ENCODE assay signal across 1 cellular context in genomic region chr2:15177103-15177502, GRCh38.
TF ChIP-seq lines count a peak whose summit lies in the region.

No MANE protein-coding gene starts in this region.

TF ChIP-seq in GM12878, 131 proteins besides CTCF, POLR2A, EP300 and RAD21 (continued from another document and continues in another):
- TF ChIP-seq, protein P1, sequence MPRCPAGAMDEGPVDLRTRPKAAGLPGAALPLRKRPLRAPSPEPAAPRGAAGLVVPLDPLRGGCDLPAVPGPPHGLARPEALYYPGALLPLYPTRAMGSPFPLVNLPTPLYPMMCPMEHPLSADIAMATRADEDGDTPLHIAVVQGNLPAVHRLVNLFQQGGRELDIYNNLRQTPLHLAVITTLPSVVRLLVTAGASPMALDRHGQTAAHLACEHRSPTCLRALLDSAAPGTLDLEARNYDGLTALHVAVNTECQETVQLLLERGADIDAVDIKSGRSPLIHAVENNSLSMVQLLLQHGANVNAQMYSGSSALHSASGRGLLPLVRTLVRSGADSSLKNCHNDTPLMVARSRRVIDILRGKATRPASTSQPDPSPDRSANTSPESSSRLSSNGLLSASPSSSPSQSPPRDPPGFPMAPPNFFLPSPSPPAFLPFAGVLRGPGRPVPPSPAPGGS (IDR thresholded peaks at IDR 0.05; ENCODE audit: borderline replicate concordance, insufficient read depth, low read depth, low read length, poor library complexity, severe bottlenecking), result peak; percentile 91
- TF ChIP-seq NFYA (IDR thresholded peaks at IDR 0.05; ENCODE audit: borderline replicate concordance, low read depth, low read length) (no peak), CBFB (IDR thresholded peaks at IDR 0.05; ENCODE audit: low read depth) (peak; percentile 95), LARP7 (IDR thresholded peaks at IDR 0.05) (no peak), BMI1 (IDR thresholded peaks at IDR 0.05; ENCODE audit: borderline replicate concordance) (peak; percentile 79), ZNF217 (IDR thresholded peaks at IDR 0.05) (peak; percentile 91), HDAC2 (IDR thresholded peaks at IDR 0.05) (no peak), ZNF24 (IDR thresholded peaks at IDR 0.05) (no peak; the same call in 1 of the 2 replicates), MTA3 (IDR thresholded peaks at IDR 0.05; ENCODE audit: borderline replicate concordance, low read length) (peak; percentile 98; the same call in 1 of the 2 replicates), POLR2AphosphoS5 (IDR thresholded peaks at IDR 0.05; ENCODE audit: low read length) (no peak), MYC (IDR thresholded peaks at IDR 0.05; ENCODE audit: insufficient read depth, insufficient read length, insufficient replicate concordance, low read length, severe bottlenecking) (no peak), FOXK2 (IDR thresholded peaks at IDR 0.05) (no peak), KLF5 (IDR thresholded peaks at IDR 0.05; ENCODE audit: partially characterized antibody) (no peak), KAT2A (conservative IDR thresholded peaks at IDR 0.05; ENCODE audit: control insufficient read depth, low read depth, low read length) (no peak), WRNIP1 (IDR thresholded peaks at IDR 0.05; ENCODE audit: borderline replicate concordance, low read depth, low read length) (no peak), SP1 (IDR thresholded peaks at IDR 0.05; ENCODE audit: low read depth, low read length) (peak; percentile 48), E2F8 (IDR thresholded peaks at IDR 0.05; ENCODE audit: low read depth, partially characterized antibody) (no peak), SREBF1 (IDR thresholded peaks at IDR 0.05; ENCODE audit: low read length) (no peak), RBBP5 (conservative IDR thresholded peaks at IDR 0.05) (no peak), EGR1 (IDR thresholded peaks at IDR 0.05; ENCODE audit: borderline replicate concordance in 1 of 2, low read depth in 2 of 2, low read length in 2 of 2) (no peak), PAX8 (IDR thresholded peaks at IDR 0.05) (no peak), ZZZ3 (IDR thresholded peaks at IDR 0.05; ENCODE audit: control insufficient read depth, insufficient read length, low read depth) (no peak), FOS (IDR thresholded peaks at IDR 0.05; ENCODE audit: borderline replicate concordance, extremely low read depth, insufficient read length) (no peak), NFXL1 (IDR thresholded peaks at IDR 0.05; ENCODE audit: borderline replicate concordance) (no peak), CHD1 (IDR thresholded peaks at IDR 0.05; ENCODE audit: low read depth, low read length) (no peak), IKZF1 (conservative IDR thresholded peaks at IDR 0.05) (peak; percentile 85), TCF12 (IDR thresholded peaks at IDR 0.05; ENCODE audit: low read depth, low read length) (0 out of 2 replicates have a peak, but pooled peaks have one; percentile 47), IRF4 (IDR thresholded peaks at IDR 0.05; ENCODE audit: low read depth, low read length) (peak; percentile 91), NR2F1 (conservative IDR thresholded peaks at IDR 0.05) (peak; percentile 81), DPF2 (IDR thresholded peaks at IDR 0.05) (peak; percentile 98), EZH2 (IDR thresholded peaks at IDR 0.05; ENCODE audit: borderline replicate concordance, control insufficient read depth, low read depth, low read length) (no peak), RAD51 (IDR thresholded peaks at IDR 0.05) (no peak), JUND (IDR thresholded peaks at IDR 0.05; ENCODE audit: low read depth, low read length) (0 out of 2 replicates have a peak, but pooled peaks have one; percentile 29), IKZF2 (IDR thresholded peaks at IDR 0.05) (peak; percentile 86 to 96), HDGF (IDR thresholded peaks at IDR 0.05) (no peak)
- TF ChIP-seq, protein P2, sequence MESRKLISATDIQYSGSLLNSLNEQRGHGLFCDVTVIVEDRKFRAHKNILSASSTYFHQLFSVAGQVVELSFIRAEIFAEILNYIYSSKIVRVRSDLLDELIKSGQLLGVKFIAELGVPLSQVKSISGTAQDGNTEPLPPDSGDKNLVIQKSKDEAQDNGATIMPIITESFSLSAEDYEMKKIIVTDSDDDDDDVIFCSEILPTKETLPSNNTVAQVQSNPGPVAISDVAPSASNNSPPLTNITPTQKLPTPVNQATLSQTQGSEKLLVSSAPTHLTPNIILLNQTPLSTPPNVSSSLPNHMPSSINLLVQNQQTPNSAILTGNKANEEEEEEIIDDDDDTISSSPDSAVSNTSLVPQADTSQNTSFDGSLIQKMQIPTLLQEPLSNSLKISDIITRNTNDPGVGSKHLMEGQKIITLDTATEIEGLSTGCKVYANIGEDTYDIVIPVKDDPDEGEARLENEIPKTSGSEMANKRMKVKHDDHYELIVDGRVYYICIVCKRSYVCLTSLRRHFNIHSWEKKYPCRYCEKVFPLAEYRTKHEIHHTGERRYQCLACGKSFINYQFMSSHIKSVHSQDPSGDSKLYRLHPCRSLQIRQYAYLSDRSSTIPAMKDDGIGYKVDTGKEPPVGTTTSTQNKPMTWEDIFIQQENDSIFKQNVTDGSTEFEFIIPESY (IDR thresholded peaks at IDR 0.05), result no peak
- TF ChIP-seq, protein P3, sequence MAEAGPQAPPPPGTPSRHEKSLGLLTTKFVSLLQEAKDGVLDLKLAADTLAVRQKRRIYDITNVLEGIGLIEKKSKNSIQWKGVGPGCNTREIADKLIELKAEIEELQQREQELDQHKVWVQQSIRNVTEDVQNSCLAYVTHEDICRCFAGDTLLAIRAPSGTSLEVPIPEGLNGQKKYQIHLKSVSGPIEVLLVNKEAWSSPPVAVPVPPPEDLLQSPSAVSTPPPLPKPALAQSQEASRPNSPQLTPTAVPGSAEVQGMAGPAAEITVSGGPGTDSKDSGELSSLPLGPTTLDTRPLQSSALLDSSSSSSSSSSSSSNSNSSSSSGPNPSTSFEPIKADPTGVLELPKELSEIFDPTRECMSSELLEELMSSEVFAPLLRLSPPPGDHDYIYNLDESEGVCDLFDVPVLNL (IDR thresholded peaks at IDR 0.05; ENCODE audit: low read depth, low read length), result no peak
- TF ChIP-seq, protein P4, sequence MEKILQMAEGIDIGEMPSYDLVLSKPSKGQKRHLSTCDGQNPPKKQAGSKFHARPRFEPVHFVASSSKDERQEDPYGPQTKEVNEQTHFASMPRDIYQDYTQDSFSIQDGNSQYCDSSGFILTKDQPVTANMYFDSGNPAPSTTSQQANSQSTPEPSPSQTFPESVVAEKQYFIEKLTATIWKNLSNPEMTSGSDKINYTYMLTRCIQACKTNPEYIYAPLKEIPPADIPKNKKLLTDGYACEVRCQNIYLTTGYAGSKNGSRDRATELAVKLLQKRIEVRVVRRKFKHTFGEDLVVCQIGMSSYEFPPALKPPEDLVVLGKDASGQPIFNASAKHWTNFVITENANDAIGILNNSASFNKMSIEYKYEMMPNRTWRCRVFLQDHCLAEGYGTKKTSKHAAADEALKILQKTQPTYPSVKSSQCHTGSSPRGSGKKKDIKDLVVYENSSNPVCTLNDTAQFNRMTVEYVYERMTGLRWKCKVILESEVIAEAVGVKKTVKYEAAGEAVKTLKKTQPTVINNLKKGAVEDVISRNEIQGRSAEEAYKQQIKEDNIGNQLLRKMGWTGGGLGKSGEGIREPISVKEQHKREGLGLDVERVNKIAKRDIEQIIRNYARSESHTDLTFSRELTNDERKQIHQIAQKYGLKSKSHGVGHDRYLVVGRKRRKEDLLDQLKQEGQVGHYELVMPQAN (conservative IDR thresholded peaks at IDR 0.05), result no peak
- TF ChIP-seq, protein P5, sequence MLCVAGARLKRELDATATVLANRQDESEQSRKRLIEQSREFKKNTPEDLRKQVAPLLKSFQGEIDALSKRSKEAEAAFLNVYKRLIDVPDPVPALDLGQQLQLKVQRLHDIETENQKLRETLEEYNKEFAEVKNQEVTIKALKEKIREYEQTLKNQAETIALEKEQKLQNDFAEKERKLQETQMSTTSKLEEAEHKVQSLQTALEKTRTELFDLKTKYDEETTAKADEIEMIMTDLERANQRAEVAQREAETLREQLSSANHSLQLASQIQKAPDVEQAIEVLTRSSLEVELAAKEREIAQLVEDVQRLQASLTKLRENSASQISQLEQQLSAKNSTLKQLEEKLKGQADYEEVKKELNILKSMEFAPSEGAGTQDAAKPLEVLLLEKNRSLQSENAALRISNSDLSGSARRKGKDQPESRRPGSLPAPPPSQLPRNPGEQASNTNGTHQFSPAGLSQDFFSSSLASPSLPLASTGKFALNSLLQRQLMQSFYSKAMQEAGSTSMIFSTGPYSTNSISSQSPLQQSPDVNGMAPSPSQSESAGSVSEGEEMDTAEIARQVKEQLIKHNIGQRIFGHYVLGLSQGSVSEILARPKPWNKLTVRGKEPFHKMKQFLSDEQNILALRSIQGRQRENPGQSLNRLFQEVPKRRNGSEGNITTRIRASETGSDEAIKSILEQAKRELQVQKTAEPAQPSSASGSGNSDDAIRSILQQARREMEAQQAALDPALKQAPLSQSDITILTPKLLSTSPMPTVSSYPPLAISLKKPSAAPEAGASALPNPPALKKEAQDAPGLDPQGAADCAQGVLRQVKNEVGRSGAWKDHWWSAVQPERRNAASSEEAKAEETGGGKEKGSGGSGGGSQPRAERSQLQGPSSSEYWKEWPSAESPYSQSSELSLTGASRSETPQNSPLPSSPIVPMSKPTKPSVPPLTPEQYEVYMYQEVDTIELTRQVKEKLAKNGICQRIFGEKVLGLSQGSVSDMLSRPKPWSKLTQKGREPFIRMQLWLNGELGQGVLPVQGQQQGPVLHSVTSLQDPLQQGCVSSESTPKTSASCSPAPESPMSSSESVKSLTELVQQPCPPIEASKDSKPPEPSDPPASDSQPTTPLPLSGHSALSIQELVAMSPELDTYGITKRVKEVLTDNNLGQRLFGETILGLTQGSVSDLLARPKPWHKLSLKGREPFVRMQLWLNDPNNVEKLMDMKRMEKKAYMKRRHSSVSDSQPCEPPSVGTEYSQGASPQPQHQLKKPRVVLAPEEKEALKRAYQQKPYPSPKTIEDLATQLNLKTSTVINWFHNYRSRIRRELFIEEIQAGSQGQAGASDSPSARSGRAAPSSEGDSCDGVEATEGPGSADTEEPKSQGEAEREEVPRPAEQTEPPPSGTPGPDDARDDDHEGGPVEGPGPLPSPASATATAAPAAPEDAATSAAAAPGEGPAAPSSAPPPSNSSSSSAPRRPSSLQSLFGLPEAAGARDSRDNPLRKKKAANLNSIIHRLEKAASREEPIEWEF (IDR thresholded peaks at IDR 0.05; ENCODE audit: insufficient replicate concordance, low read depth, low read length), result no peak
- TF ChIP-seq, protein P6, sequence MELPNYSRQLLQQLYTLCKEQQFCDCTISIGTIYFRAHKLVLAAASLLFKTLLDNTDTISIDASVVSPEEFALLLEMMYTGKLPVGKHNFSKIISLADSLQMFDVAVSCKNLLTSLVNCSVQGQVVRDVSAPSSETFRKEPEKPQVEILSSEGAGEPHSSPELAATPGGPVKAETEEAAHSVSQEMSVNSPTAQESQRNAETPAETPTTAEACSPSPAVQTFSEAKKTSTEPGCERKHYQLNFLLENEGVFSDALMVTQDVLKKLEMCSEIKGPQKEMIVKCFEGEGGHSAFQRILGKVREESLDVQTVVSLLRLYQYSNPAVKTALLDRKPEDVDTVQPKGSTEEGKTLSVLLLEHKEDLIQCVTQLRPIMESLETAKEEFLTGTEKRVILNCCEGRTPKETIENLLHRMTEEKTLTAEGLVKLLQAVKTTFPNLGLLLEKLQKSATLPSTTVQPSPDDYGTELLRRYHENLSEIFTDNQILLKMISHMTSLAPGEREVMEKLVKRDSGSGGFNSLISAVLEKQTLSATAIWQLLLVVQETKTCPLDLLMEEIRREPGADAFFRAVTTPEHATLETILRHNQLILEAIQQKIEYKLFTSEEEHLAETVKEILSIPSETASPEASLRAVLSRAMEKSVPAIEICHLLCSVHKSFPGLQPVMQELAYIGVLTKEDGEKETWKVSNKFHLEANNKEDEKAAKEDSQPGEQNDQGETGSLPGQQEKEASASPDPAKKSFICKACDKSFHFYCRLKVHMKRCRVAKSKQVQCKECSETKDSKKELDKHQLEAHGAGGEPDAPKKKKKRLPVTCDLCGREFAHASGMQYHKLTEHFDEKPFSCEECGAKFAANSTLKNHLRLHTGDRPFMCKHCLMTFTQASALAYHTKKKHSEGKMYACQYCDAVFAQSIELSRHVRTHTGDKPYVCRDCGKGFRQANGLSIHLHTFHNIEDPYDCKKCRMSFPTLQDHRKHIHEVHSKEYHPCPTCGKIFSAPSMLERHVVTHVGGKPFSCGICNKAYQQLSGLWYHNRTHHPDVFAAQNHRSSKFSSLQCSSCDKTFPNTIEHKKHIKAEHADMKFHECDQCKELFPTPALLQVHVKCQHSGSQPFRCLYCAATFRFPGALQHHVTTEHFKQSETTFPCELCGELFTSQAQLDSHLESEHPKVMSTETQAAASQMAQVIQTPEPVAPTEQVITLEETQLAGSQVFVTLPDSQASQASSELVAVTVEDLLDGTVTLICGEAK (IDR thresholded peaks at IDR 0.05; ENCODE audit: borderline replicate concordance), result no peak
- TF ChIP-seq, protein P7, sequence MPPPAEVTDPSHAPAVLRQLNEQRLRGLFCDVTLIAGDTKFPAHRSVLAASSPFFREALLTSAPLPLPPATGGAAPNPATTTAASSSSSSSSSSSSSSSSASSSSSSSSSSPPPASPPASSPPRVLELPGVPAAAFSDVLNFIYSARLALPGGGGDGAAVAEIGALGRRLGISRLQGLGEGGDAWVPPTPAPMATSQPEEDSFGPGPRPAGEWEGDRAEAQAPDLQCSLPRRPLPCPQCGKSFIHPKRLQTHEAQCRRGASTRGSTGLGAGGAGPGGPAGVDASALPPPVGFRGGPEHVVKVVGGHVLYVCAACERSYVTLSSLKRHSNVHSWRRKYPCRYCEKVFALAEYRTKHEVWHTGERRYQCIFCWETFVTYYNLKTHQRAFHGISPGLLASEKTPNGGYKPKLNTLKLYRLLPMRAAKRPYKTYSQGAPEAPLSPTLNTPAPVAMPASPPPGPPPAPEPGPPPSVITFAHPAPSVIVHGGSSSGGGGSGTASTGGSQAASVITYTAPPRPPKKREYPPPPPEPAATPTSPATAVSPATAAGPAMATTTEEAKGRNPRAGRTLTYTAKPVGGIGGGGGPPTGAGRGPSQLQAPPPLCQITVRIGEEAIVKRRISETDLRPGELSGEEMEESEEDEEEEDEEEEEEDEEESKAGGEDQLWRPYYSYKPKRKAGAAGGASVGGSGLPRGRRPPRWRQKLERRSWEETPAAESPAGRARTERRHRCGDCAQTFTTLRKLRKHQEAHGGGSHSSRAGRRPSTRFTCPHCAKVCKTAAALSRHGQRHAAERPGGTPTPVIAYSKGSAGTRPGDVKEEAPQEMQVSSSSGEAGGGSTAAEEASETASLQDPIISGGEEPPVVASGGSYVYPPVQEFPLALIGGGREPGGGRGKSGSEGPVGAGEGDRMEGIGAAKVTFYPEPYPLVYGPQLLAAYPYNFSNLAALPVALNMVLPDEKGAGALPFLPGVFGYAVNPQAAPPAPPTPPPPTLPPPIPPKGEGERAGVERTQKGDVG (CRISPR knock-in tag; IDR thresholded peaks at IDR 0.05), result no peak
